ENCODE assay signal across 1 cellular context in genomic region chr2:85551698-85552678, GRCh38.
TF ChIP-seq lines count a peak whose summit lies in the region.

No MANE protein-coding gene starts in this region.

TF ChIP-seq in K562, 482 proteins besides CTCF, POLR2A, EP300 and RAD21 (continues in another document):
- 0 out of 2 replicates have a peak, but pooled peaks have one; percentile 22 for TF ChIP-seq GATAD2B (IDR thresholded peaks at IDR 0.05; ENCODE audit: borderline replicate concordance)
- no peak for TF ChIP-seq ZMIZ1 (IDR thresholded peaks at IDR 0.05; ENCODE audit: low read depth in 2 of 2, low read length in 2 of 2)
- TF ChIP-seq ZNF282 (CRISPR knock-in tag; IDR thresholded peaks at IDR 0.05), result no peak
- TF ChIP-seq TEAD2 (tag; IDR thresholded peaks at IDR 0.05), result no peak
- TF ChIP-seq CREM (IDR thresholded peaks at IDR 0.05; ENCODE audit: low read depth), result 0 out of 2 replicates have a peak, but pooled peaks have one; percentile 8
- TF ChIP-seq SMC3 (conservative IDR thresholded peaks at IDR 0.05; ENCODE audit: insufficient read depth, low read depth, low read length), result peak; percentile 97
- TF ChIP-seq SPI1 (IDR thresholded peaks at IDR 0.05; ENCODE audit: borderline replicate concordance, low read depth, low read length), result no peak
- TF ChIP-seq ZSCAN32 (CRISPR knock-in tag; IDR thresholded peaks at IDR 0.05), result no peak
- TF ChIP-seq ZNF740 (CRISPR knock-in tag; IDR thresholded peaks at IDR 0.05), result no peak
- TF ChIP-seq ZNF740 (tag; IDR thresholded peaks at IDR 0.05), result no peak
- TF ChIP-seq YBX1 (IDR thresholded peaks at IDR 0.05), result no peak
- TF ChIP-seq HDAC8 (tag; IDR thresholded peaks at IDR 0.05), result no peak
- TF ChIP-seq TAF9B (IDR thresholded peaks at IDR 0.05; ENCODE audit: partially characterized antibody), result no peak
- no peak for TF ChIP-seq PRPF4 (IDR thresholded peaks at IDR 0.05; ENCODE audit: insufficient read depth, low read depth, low read length, poor library complexity, severe bottlenecking)
- TF ChIP-seq HMGXB4 (CRISPR knock-in tag; IDR thresholded peaks at IDR 0.05), result 0 out of 2 replicates have a peak, but pooled peaks have one; percentile 57
- TF ChIP-seq GTF2B (IDR thresholded peaks at IDR 0.05; ENCODE audit: extremely low read depth, insufficient read length), result no peak
- TF ChIP-seq NFIC (IDR thresholded peaks at IDR 0.05), result no peak
- no peak for TF ChIP-seq MLX (CRISPR knock-in tag; conservative IDR thresholded peaks at IDR 0.05)
- TF ChIP-seq ZNF778 (CRISPR knock-in tag; IDR thresholded peaks at IDR 0.05), result no peak
- TF ChIP-seq CTCFL (IDR thresholded peaks at IDR 0.05; ENCODE audit: borderline replicate concordance, insufficient read depth, low read depth, low read length, poor library complexity, severe bottlenecking), result peak; percentile 27
- TF ChIP-seq MCM3 (IDR thresholded peaks at IDR 0.05), result no peak
- TF ChIP-seq ZNF347 (CRISPR knock-in tag; IDR thresholded peaks at IDR 0.05; ENCODE audit: low read depth), result no peak
- no peak for TF ChIP-seq RFX1 (IDR thresholded peaks at IDR 0.05)
- peak; percentile 76 for TF ChIP-seq HDGF (IDR thresholded peaks at IDR 0.05)
- TF ChIP-seq ZNF431 (CRISPR knock-in tag; IDR thresholded peaks at IDR 0.05), result no peak
- 0 out of 2 replicates have a peak, but pooled peaks have one; percentile 17 for TF ChIP-seq MAFG (tag; conservative IDR thresholded peaks at IDR 0.05)
- TF ChIP-seq COPS2 (conservative IDR thresholded peaks at IDR 0.05), result no peak
- 0 out of 2 replicates have a peak, but pooled peaks have one; percentile 60 for TF ChIP-seq HEY1 (CRISPR knock-in tag; IDR thresholded peaks at IDR 0.05; ENCODE audit: borderline replicate concordance)
- peak; percentile 22; the same call in 1 of the 2 replicates for TF ChIP-seq SP1 (CRISPR knock-in tag; IDR thresholded peaks at IDR 0.05)
- no peak for TF ChIP-seq DDX20 (tag; IDR thresholded peaks at IDR 0.05; ENCODE audit: low read depth)
- no peak for TF ChIP-seq ZKSCAN3 (CRISPR knock-in tag; IDR thresholded peaks at IDR 0.05)
- no peak for TF ChIP-seq RBFOX2 (IDR thresholded peaks at IDR 0.05; ENCODE audit: low read depth, low read length)
- 0 out of 4 replicates have a peak, but pooled peaks of 1 of the 2 experiments have one; percentile 16 for TF ChIP-seq MLLT1 (IDR thresholded peaks at IDR 0.05)
- TF ChIP-seq PYGO2 (tag; IDR thresholded peaks at IDR 0.05), result no peak
- TF ChIP-seq MEIS2 (IDR thresholded peaks at IDR 0.05; ENCODE audit: partially characterized antibody), result no peak
- no peak for TF ChIP-seq PCBP1 (IDR thresholded peaks at IDR 0.05; ENCODE audit: low read depth, low read length, poor library complexity, severe bottlenecking)
- no peak for TF ChIP-seq ARID3B (CRISPR knock-in tag; IDR thresholded peaks at IDR 0.05; ENCODE audit: borderline replicate concordance)
- TF ChIP-seq MYBL2 (IDR thresholded peaks at IDR 0.05; ENCODE audit: low read depth), result no peak
- TF ChIP-seq MYBL2 (CRISPR knock-in tag; IDR thresholded peaks at IDR 0.05; ENCODE audit: borderline replicate concordance), result no peak
- TF ChIP-seq ZBTB8A (IDR thresholded peaks at IDR 0.05; ENCODE audit: partially characterized antibody), result no peak
- TF ChIP-seq CC2D1A (IDR thresholded peaks at IDR 0.05), result peak; percentile 87
- no peak for TF ChIP-seq ZNF79 (CRISPR knock-in tag; IDR thresholded peaks at IDR 0.05; ENCODE audit: low read depth)
- TF ChIP-seq ZBTB9 (CRISPR knock-in tag; IDR thresholded peaks at IDR 0.05), result 0 out of 2 replicates have a peak, but pooled peaks have one; percentile 38
- TF ChIP-seq EP400 (IDR thresholded peaks at IDR 0.05), result peak; percentile 20; the same call in 1 of the 2 replicates
- peak; percentile 37; the same call in 1 of the 2 replicates for TF ChIP-seq STAG1 (CRISPR knock-in tag; IDR thresholded peaks at IDR 0.05; ENCODE audit: borderline replicate concordance)
- no peak for TF ChIP-seq ZNF785 (CRISPR knock-in tag; IDR thresholded peaks at IDR 0.05)
- no peak for TF ChIP-seq POLR3A (IDR thresholded peaks at IDR 0.05; ENCODE audit: borderline replicate concordance, extremely low read depth, insufficient read depth, insufficient read length)
- TF ChIP-seq DEAF1 (CRISPR knock-in tag; IDR thresholded peaks at IDR 0.05), result peak; percentile 94
- TF ChIP-seq E4F1 (CRISPR knock-in tag; IDR thresholded peaks at IDR 0.05; ENCODE audit: borderline replicate concordance), result no peak
